16 cellular contexts compared by ENCODE assay signal in the genomic region with DNA sequence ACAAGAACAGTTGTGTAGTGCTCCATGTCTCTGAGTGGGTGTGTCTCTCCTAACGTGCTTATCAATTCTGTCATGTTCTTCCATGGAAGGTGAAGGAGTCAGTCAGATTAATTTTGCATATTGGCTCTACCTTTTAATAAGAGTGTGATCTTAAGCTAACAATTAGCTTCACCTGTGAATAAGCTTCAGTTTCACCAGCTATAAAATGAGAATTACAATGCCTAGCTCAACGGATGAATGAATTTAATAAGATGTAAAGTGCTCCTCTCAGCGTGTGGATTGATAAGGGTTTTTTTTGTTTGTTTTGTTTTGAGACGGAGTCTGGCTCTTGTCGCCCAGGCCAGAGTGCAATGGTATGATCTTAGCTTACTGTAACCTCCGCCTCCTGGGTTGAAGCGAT. TPM values are rescaled to one million over a fixed set of nuclear protein-coding genes. Genes with fewer than 3 reads are reported as not detected.
"Had no signal": no experiment of that assay in that cellular context is flagged by ENCODE, and none has a peak within 500 bp of the region (broad histone marks: within the 10 kb centered on the region; RNA-seq: fewer than 3 reads in every experiment).

No MANE protein-coding gene starts in this region.

- ATAC-seq: esophagus mucosa, sciatic nerve had no signal

- H3K9me3 ChIP-seq: ovary, spleen, upper lobe of left lung had no signal

- H3K36me3 ChIP-seq: brain microvascular endothelial cell, ovary, spleen, upper lobe of left lung had no signal

- FAIRE-seq: islet of Langerhans had no signal

- DNase-seq: activated B cell treated with CpG ODN at 0.5 μM for 24 hours; activated CD4-positive, alpha-beta T cell treated with anti-CD3 and anti-CD28 coated beads for 48 hours; activated naive CD4-positive, alpha-beta T cell; activated naive CD8-positive, alpha-beta T cell treated with anti-CD3 and anti-CD28 coated beads, Interleukin-2, amount 10 ng/mL, durations not matched to agents 7 days and 5 days; brain microvascular endothelial cell; midbrain; ovary; spleen; upper lobe of left lung had no signal

- H3K27me3 ChIP-seq: brain microvascular endothelial cell, ovary, spleen, upper lobe of left lung had no signal

- H3K4me1 ChIP-seq: spleen, upper lobe of left lung had no signal

- H3K4me3 ChIP-seq: coronary artery, lung, ovary, spleen, upper lobe of left lung had no signal

- H3K27ac ChIP-seq: brain microvascular endothelial cell, coronary artery, ovary, spleen, upper lobe of left lung had no signal

RNA-seq across cellular contexts. Expression of gene CCDC175, which starts 32.7 kb away (rescaled TPM):
- total RNA-seq: activated B cell treated with CpG ODN at 0.5 μM for 24 hours; activated naive CD8-positive, alpha-beta T cell treated with anti-CD3 and anti-CD28 coated beads, Interleukin-2, amount 10 ng/mL, durations not matched to agents 7 days and 5 days; esophagus mucosa; myocyte; pulmonary artery endothelial cell; sciatic nerve had no signal
- polyA plus RNA-seq: ovary, spleen had no signal
